ENCODE assay signal across 18 cellular contexts in the genomic region with DNA sequence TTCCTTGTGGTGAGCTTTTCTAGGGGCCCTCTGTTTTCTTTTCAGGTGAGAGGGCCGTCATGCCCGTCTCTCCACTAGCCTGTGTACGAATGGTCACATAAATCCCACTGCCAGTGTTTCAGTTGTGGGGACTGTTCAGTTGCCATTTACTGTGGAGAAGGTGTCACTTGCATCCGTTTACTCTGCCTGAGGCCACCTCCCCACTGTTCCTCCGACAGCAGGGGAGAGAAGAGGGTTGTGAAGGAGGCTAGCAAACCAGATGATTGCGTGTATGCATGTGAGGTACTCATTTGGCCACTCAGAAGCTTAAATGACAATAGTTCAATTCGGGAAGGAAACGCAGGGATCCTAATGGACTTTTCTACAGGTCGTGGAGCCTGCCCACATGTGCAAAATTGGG. TPM values are rescaled to one million over a fixed set of nuclear protein-coding genes. Genes with fewer than 3 reads are reported as not detected.
DNase-seq lines count a peak whose midpoint lies in the region; ATAC-seq and TF ChIP-seq lines count a peak whose summit lies in the region.
"Had no signal": no experiment of that assay in that cellular context is flagged by ENCODE, and none has a peak within 500 bp of the region (broad histone marks: within the 10 kb centered on the region; RNA-seq: fewer than 3 reads in every experiment).

No MANE protein-coding gene starts in this region.

- no peak overlapping the region for H3K9ac ChIP-seq in iPS-18a (ENCODE audit: low read length)
- H3K9ac ChIP-seq: KMS-11 had no signal

- H3K4me1 Mint-ChIP-seq in type B pancreatic cell (ENCODE audit: unreplicated experiment) (peaks cover 26% of the 10 kb centered on the region), immature natural killer cell (peaks cover 15 to 23% of the 10 kb centered on the region in 2 donors)

- no peak for TF ChIP-seq CTCF in WI38 (IDR thresholded peaks at IDR 0.05; ENCODE audit: low read depth, low read length)
- no peak for TF ChIP-seq CTCF in type B pancreatic cell (conservative IDR thresholded peaks at IDR 0.05)

- H3K4me1 ChIP-seq in iPS-18a (ENCODE audit: control insufficient read depth, low read depth, low read length) = peaks cover 32% of the 10 kb centered on the region

- DNase-seq in DMS79 treated with DMSO at 0.1 percent for 48 hours (lab: John Stamatoyannopoulos, UW) (peak; percentile 34), DMS79 (lab: John Stamatoyannopoulos, UW) (no peak), type B pancreatic cell (ENCODE audit: extremely low spot score, unreplicated experiment) (no peak), putamen (ENCODE audit: low spot score) (no peak), immature natural killer cell (no peak)
- DNase-seq: activated naive CD4-positive, alpha-beta T cell treated with Interleukin-2 at 50 U/mL for 16 hours; foreskin melanocyte; NCI-H1436 treated with DMSO at 0.1 percent for 48 hours; NCI-H510A treated with DMSO at 0.1 percent for 48 hours; RPMI8226; spleen had no signal

- H3K9me3 ChIP-seq in iPS-18a (ENCODE audit: control insufficient read depth, low read depth, low read length) = no peaks in the 10 kb centered on the region
- H3K9me3 ChIP-seq: spleen had no signal

- no peak overlapping the region for H3K27ac ChIP-seq in iPS-18a (ENCODE audit: low read length)
- H3K27ac ChIP-seq: 22Rv1, KMS-11, spleen had no signal

- H3K27me3 ChIP-seq in iPS-18a (ENCODE audit: control insufficient read depth, insufficient read depth, low read length) = peaks cover 28% of the 10 kb centered on the region
- H3K27me3 ChIP-seq: brain microvascular endothelial cell had no signal

- H3K27me3 Mint-ChIP-seq in type B pancreatic cell (peaks cover 12% of the 10 kb centered on the region), immature natural killer cell (ENCODE audit: low read depth in 3 of 3) (peaks cover 18 to 27% (median 19%) of the 10 kb centered on the region in 3 donors)

- H3K9me3 Mint-ChIP-seq in type B pancreatic cell (no peaks in the 10 kb centered on the region), immature natural killer cell (peaks cover 0 to 5% (median 0%) of the 10 kb centered on the region in 6 donors)
- H3K9me3 Mint-ChIP-seq: stimulated activated naive CD8-positive, alpha-beta T cell treated with anti-CD3 and anti-CD28 coated beads, Interleukin-15, Interleukin-2, amounts not matched to agents 100 ng/mL and 50 ng/mL, for 24 hours had no signal

- H3K4me3 ChIP-seq in WI38 (ENCODE audit: low read depth, low read length) (peak overlapping the region; percentile 92), iPS-18a (ENCODE audit: low read length) (peak overlapping the region; percentile 34)
- H3K4me3 ChIP-seq: spleen had no signal

- H3K4me3 Mint-ChIP-seq in type B pancreatic cell (peak overlapping the region; percentile 100), immature natural killer cell (no peak overlapping the region)
- H3K4me3 Mint-ChIP-seq: stimulated activated naive CD8-positive, alpha-beta T cell treated with anti-CD3 and anti-CD28 coated beads, Interleukin-15, Interleukin-2, amounts not matched to agents 100 ng/mL and 50 ng/mL, for 24 hours had no signal

- no peaks in the 10 kb centered on the region for H3K36me3 ChIP-seq in iPS-18a (ENCODE audit: control insufficient read depth, low read depth, low read length)
- H3K36me3 ChIP-seq: brain microvascular endothelial cell, spleen had no signal

- H3K27ac Mint-ChIP-seq in type B pancreatic cell (peak overlapping the region; percentile 94), immature natural killer cell (no peak overlapping the region)
- H3K27ac Mint-ChIP-seq: stimulated activated naive CD8-positive, alpha-beta T cell treated with anti-CD3 and anti-CD28 coated beads, Interleukin-15, Interleukin-2, amounts not matched to agents 100 ng/mL and 50 ng/mL, for 24 hours had no signal

- H3K36me3 Mint-ChIP-seq in type B pancreatic cell (peaks cover 20% of the 10 kb centered on the region), immature natural killer cell (peaks cover 0 to 6% (median 0%) of the 10 kb centered on the region in 3 donors)

- ATAC-seq in HG02884 (IDR thresholded peaks at IDR 0.05; ENCODE audit: unreplicated experiment) = no peak

RNA-seq across cellular contexts. Expression of a gene that starts 3.3 kb away (rescaled TPM):
- total RNA-seq in type B pancreatic cell (ENCODE audit: low replicate concordance) = 48.7 and 50.3 TPM in 2 replicates
- not detected for polyA plus RNA-seq in immature natural killer cell
